1 cellular context compared by ENCODE assay signal in genomic region chr3:110589381-110589780, GRCh38.
TF ChIP-seq lines count a peak whose summit lies in the region.

No MANE protein-coding gene starts in this region.

TF ChIP-seq in GM23338, 12 proteins besides CTCF, POLR2A, EP300 and RAD21 (continued from another document):
- TF ChIP-seq ETS1 (IDR thresholded peaks at IDR 0.05) (no peak), STAT1 (IDR thresholded peaks at IDR 0.05; ENCODE audit: unreplicated experiment) (no peak), JUNB (IDR thresholded peaks at IDR 0.05; ENCODE audit: unreplicated experiment) (no peak), ZNF331 (CRISPR knock-in tag; IDR thresholded peaks at IDR 0.05; ENCODE audit: low read depth) (no peak), POLR2AphosphoS5 (IDR thresholded peaks at IDR 0.05; ENCODE audit: low read depth) (no peak), EZH2phosphoT487 (IDR thresholded peaks at IDR 0.05; ENCODE audit: unreplicated experiment) (no peak), EZH2 (IDR thresholded peaks at IDR 0.05; ENCODE audit: low read depth, unreplicated experiment) (no peak)
- TF ChIP-seq, protein P1, sequence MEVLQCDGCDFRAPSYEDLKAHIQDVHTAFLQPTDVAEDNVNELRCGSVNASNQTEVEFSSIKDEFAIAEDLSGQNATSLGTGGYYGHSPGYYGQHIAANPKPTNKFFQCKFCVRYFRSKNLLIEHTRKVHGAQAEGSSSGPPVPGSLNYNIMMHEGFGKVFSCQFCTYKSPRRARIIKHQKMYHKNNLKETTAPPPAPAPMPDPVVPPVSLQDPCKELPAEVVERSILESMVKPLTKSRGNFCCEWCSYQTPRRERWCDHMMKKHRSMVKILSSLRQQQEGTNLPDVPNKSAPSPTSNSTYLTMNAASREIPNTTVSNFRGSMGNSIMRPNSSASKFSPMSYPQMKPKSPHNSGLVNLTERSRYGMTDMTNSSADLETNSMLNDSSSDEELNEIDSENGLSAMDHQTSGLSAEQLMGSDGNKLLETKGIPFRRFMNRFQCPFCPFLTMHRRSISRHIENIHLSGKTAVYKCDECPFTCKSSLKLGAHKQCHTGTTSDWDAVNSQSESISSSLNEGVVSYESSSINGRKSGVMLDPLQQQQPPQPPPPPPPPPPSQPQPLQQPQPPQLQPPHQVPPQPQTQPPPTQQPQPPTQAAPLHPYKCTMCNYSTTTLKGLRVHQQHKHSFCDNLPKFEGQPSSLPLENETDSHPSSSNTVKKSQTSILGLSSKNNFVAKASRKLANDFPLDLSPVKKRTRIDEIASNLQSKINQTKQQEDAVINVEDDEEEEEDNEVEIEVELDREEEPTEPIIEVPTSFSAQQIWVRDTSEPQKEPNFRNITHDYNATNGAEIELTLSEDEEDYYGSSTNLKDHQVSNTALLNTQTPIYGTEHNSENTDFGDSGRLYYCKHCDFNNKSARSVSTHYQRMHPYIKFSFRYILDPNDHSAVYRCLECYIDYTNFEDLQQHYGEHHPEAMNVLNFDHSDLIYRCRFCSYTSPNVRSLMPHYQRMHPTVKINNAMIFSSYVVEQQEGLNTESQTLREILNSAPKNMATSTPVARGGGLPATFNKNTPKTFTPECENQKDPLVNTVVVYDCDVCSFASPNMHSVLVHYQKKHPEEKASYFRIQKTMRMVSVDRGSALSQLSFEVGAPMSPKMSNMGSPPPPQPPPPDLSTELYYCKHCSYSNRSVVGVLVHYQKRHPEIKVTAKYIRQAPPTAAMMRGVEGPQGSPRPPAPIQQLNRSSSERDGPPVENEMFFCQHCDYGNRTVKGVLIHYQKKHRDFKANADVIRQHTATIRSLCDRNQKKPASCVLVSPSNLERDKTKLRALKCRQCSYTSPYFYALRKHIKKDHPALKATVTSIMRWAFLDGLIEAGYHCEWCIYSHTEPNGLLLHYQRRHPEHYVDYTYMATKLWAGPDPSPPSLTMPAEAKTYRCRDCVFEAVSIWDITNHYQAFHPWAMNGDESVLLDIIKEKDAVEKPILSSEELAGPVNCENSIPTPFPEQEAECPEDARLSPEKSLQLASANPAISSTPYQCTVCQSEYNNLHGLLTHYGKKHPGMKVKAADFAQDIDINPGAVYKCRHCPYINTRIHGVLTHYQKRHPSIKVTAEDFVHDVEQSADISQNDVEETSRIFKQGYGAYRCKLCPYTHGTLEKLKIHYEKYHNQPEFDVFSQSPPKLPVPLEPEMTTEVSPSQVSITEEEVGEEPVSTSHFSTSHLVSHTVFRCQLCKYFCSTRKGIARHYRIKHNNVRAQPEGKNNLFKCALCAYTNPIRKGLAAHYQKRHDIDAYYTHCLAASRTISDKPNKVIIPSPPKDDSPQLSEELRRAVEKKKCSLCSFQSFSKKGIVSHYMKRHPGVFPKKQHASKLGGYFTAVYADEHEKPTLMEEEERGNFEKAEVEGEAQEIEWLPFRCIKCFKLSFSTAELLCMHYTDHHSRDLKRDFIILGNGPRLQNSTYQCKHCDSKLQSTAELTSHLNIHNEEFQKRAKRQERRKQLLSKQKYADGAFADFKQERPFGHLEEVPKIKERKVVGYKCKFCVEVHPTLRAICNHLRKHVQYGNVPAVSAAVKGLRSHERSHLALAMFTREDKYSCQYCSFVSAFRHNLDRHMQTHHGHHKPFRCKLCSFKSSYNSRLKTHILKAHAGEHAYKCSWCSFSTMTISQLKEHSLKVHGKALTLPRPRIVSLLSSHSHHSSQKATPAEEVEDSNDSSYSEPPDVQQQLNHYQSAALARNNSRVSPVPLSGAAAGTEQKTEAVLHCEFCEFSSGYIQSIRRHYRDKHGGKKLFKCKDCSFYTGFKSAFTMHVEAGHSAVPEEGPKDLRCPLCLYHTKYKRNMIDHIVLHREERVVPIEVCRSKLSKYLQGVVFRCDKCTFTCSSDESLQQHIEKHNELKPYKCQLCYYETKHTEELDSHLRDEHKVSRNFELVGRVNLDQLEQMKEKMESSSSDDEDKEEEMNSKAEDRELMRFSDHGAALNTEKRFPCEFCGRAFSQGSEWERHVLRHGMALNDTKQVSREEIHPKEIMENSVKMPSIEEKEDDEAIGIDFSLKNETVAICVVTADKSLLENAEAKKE (CRISPR knock-in tag; IDR thresholded peaks at IDR 0.05): no peak
TF ChIP-seq in GM23338: peak in this region for 0.
